Comparison of ENCODE assay signal across 5 cellular contexts in the genomic region with DNA sequence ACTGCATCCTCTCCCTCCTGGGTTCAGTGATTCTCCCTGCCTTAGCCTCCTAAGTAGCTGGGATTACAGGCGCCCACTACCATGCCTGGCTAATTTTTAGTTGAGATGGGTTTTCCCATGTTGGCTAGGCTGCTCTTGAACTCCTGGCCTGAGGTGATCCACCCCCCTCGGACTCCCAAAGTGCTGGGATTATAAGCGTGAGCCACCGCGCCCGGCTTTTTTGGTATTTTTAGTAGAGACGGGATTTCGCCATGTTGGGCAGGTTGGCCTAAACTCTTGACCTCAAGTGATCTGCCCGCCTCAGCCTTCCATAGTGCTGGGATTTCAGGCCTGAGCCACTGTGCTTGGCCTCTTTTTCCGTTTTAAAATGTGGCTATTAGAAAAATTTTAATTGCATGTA.
"Had no signal": no experiment of that assay in that cellular context is flagged by ENCODE, and none has a peak within 500 bp of the region (broad histone marks: within the 10 kb centered on the region; RNA-seq: fewer than 3 reads in every experiment).

No MANE protein-coding gene starts in this region.

- H3K4me3 ChIP-seq: K562 had no signal

- H3K27ac ChIP-seq: HL-60 had no signal

- H3K36me3 Mint-ChIP-seq: IgD-negative memory B cell had no signal

- H3K27ac Mint-ChIP-seq: IgD-negative memory B cell had no signal

- DNase-seq: IMR-90, KBM-7 had no signal

- H3K27me3 Mint-ChIP-seq: IgD-negative memory B cell had no signal

- H3K4me1 Mint-ChIP-seq: IgD-negative memory B cell had no signal

- H3K4me3 Mint-ChIP-seq: IgD-negative memory B cell had no signal
